Comparison of ENCODE assay signal across 18 cellular contexts in the genomic region with DNA sequence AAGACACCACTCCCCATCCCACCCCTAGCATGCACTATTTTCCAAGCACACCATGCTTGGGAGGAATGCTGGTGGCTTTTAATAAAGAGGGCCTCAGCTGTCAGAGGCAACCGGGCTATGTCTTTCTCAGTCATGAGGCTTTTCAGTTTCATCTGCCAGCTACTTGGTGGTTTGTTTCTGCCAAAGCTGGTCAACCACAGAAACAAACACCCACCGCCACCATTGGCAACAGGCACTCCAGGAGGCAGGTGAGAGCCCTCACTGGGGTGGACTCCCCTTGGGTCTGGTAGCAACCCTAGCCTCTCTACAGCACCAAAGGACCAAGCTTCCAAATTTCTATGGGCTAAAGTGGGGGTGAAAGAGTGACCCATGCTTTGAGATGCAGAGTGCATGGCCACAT. TPM values are rescaled to one million over a fixed set of nuclear protein-coding genes. Genes with fewer than 3 reads are reported as not detected.
DNase-seq lines count a peak whose midpoint lies in the region; ATAC-seq, FAIRE-seq and TF ChIP-seq lines count a peak whose summit lies in the region.
"Had no signal": no experiment of that assay in that cellular context is flagged by ENCODE, and none has a peak within 500 bp of the region (broad histone marks: within the 10 kb centered on the region; RNA-seq: fewer than 3 reads in every experiment).

No MANE protein-coding gene starts in this region.

- H4K8ac ChIP-seq in mesendoderm (ENCODE audit: low read depth, low read length), result no peak overlapping the region

- no peak for FAIRE-seq in H54 (lab: Jason Lieb, UNC)

- H3K4me3 ChIP-seq in mesendoderm (ENCODE audit: low read length), result no peak overlapping the region
- H3K4me3 ChIP-seq in GM23248, result no peak overlapping the region
- H3K4me3 ChIP-seq: psoas muscle, SJSA1 had no signal

- H3K4ac ChIP-seq in mesendoderm (ENCODE audit: low read depth, low read length), result no peak overlapping the region

- H4K20me1 ChIP-seq in GM23248 (ENCODE audit: insufficient read depth), result no peaks in the 10 kb centered on the region

- no peaks in the 10 kb centered on the region for H3K27me3 ChIP-seq in mesendoderm (ENCODE audit: insufficient read depth, low read length, poor library complexity)
- H3K27me3 ChIP-seq in GM23248 (replicated peaks; ENCODE audit: insufficient read depth), result 0 out of 2 replicates have a peak, but pooled peaks cover 4% of the 10 kb centered on the region
- H3K27me3 ChIP-seq: SJSA1 had no signal

- peak overlapping the region; percentile 34 for H2BK5ac ChIP-seq in mesendoderm (ENCODE audit: low read length)

- H3K79me2 ChIP-seq in mesendoderm (ENCODE audit: control insufficient read depth, insufficient read depth, low read length) (no peaks in the 10 kb centered on the region), GM23248 (ENCODE audit: insufficient read depth) (no peaks in the 10 kb centered on the region)

- no peak overlapping the region for H2AFZ ChIP-seq in GM23248

- H3K79me1 ChIP-seq in mesendoderm (ENCODE audit: low read length), result no peaks in the 10 kb centered on the region

- H3K9me3 ChIP-seq in GM23248 (ENCODE audit: low read depth), result no peaks in the 10 kb centered on the region
- H3K9me3 ChIP-seq: psoas muscle, SJSA1 had no signal

- no peaks in the 10 kb centered on the region for H3F3A ChIP-seq in GM23248 (ENCODE audit: insufficient read depth)

- H3K27ac ChIP-seq in mesendoderm (ENCODE audit: low read depth, low read length), result no peak overlapping the region
- no peak overlapping the region for H3K27ac ChIP-seq in GM23248
- H3K27ac ChIP-seq: psoas muscle, SJSA1 had no signal

- DNase-seq in mesendoderm (no peak), H54 (ENCODE audit: insufficient read length, low spot score) (no peak), GM23248 (no peak), middle frontal gyrus (ENCODE audit: extremely low spot score, low spot score) (no peak)
- DNase-seq: hippocampal formation; IMR-90; naive thymus-derived CD4-positive, alpha-beta T cell; NCI-H1417; NCI-H345; psoas muscle; trophoblast cell had no signal

- H3K23ac ChIP-seq in mesendoderm (ENCODE audit: low read length), result no peak overlapping the region

- ATAC-seq in GM18873 (IDR thresholded peaks at IDR 0.05; ENCODE audit: low FRiP score, unreplicated experiment), result peak; percentile 60
- ATAC-seq in GM21528 (IDR thresholded peaks at IDR 0.05; ENCODE audit: low FRiP score, unreplicated experiment), result peak; percentile 49
- ATAC-seq in HG03442 (IDR thresholded peaks at IDR 0.05; ENCODE audit: unreplicated experiment), result peak; percentile 45
- ATAC-seq in GM18868 (IDR thresholded peaks at IDR 0.05; ENCODE audit: unreplicated experiment), result no peak
- ATAC-seq: left lobe of liver; naive thymus-derived CD4-positive, alpha-beta T cell; psoas muscle had no signal

- in situ Hi-C loops in GM23248 (cut with MboI), result loop anchor here (10.0 kb wide), 1 partner anchor 542 kb away; no protein-coding TSS in a partner anchor

- H3K9me2 ChIP-seq in GM23248 (ENCODE audit: insufficient read depth), result no peaks in the 10 kb centered on the region

- no peak overlapping the region for H2BK120ac ChIP-seq in mesendoderm (ENCODE audit: low read depth, low read length)

- H4K5ac ChIP-seq in mesendoderm (ENCODE audit: low read length), result no peak overlapping the region

- H2AK5ac ChIP-seq in mesendoderm (ENCODE audit: low read length), result no peak overlapping the region

- WGBS in mesendoderm (ENCODE audit: extremely low coverage, insufficient coverage, low lambda C conversion rate), result no CpG with 5 or more reads among the region's 2 CpGs
- WGBS in GM23248 (ENCODE audit: low coverage in 1 of 2, low lambda C conversion rate in 2 of 2, missing lambda C conversion rate in 2 of 2), 2 experiments, result 78% methylated on average over 2 of the region's 2 CpGs

- H3K4me1 ChIP-seq in mesendoderm (ENCODE audit: control insufficient read depth, low read depth, low read length) (peaks cover 2% of the 10 kb centered on the region), GM23248 (ENCODE audit: insufficient read depth) (no peaks in the 10 kb centered on the region)
- H3K4me1 ChIP-seq: psoas muscle, SJSA1 had no signal

- H3K18ac ChIP-seq in mesendoderm (ENCODE audit: low read length), result no peak overlapping the region

- H3K36me3 ChIP-seq in mesendoderm (ENCODE audit: control insufficient read depth, insufficient read depth, low read length) (no peaks in the 10 kb centered on the region), GM23248 (ENCODE audit: low read depth) (no peaks in the 10 kb centered on the region)
- H3K36me3 ChIP-seq: SJSA1 had no signal

- no peak overlapping the region for H3K9ac ChIP-seq in mesendoderm (ENCODE audit: low read length)
- no peak overlapping the region for H3K9ac ChIP-seq in GM23248

- no peak overlapping the region for H3K56ac ChIP-seq in mesendoderm (ENCODE audit: low read length)

- H3K4me2 ChIP-seq in mesendoderm (ENCODE audit: low read length), result no peak overlapping the region
- no peak overlapping the region for H3K4me2 ChIP-seq in GM23248 (ENCODE audit: unreplicated experiment)

- TF ChIP-seq POLR2A in H54 (IDR thresholded peaks at IDR 0.05; ENCODE audit: low read depth, low read length), result no peak

- H2BK15ac ChIP-seq in mesendoderm (replicated peaks; ENCODE audit: low read depth), result no peak overlapping the region

RNA-seq across cellular contexts. Expression of gene CD1D, which starts 54.3 kb away (rescaled TPM):
- 8.9 TPM for polyA plus RNA-seq in mesendoderm (2013, experiment 1 of 2)
- 8.1 TPM for polyA plus RNA-seq in mesendoderm (2013, experiment 2 of 2)
- total RNA-seq in GM23248 (2014; rRNA removed; shearing (Covaris generic)), result not detected in 2 replicates
- 0.11 TPM in 1 of 2 replicates, not detected in the other for polyA plus RNA-seq in GM23248 (2016; fragmentation: Nextera tagmentation; extraction: Ambion mirVana)
- total RNA-seq: dermis microvascular lymphatic vessel endothelial cell, IMR-90, SJSA1 had no signal
- polyA plus RNA-seq: IMR-90 had no signal
